ENCODE assay signal across 1 cellular context in the genomic region with DNA sequence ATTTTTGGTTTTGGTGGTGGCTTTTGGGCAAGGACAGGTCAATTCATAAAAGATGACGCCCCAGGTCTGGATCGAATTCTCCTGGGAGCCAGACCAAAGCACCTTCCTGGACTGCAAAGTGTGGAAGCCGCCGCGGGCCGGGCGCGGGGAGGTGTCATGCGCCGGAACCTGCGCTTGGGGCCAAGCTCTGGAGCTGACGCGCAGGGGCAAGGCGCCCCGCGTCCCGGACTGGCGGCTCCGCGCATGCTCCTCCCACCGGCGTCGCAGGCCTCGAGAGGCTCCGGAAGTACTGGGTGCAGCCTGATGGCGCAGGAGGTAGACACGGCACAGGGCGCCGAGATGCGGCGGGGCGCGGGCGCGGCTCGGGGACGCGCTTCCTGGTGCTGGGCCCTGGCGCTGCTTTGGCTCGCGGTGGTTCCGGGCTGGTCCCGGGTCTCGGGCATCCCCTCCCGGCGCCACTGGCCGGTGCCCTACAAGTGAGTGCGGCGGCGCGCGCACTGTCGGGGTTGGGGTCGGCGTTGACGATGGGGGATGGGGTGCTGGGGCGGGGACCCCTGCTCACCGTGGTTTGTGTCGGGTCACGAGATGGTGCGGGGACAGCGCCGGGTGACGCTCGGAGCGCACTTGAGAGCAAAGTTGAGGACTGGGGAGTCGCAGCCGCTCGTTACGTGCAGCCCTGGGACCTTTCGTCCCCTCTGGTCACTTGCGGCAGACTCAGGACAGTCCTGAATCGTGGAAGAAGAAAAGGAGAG.
TF ChIP-seq lines count a peak whose summit lies in the region.

A gene (plus strand): TSS at position 286 of the 752 bp plus-strand sequence. CDS start 18 bp downstream, at position 304.

TF ChIP-seq in HepG2, 621 proteins besides CTCF, POLR2A, EP300 and RAD21 (continued from another document and continues in another):
- TF ChIP-seq, protein P1, sequence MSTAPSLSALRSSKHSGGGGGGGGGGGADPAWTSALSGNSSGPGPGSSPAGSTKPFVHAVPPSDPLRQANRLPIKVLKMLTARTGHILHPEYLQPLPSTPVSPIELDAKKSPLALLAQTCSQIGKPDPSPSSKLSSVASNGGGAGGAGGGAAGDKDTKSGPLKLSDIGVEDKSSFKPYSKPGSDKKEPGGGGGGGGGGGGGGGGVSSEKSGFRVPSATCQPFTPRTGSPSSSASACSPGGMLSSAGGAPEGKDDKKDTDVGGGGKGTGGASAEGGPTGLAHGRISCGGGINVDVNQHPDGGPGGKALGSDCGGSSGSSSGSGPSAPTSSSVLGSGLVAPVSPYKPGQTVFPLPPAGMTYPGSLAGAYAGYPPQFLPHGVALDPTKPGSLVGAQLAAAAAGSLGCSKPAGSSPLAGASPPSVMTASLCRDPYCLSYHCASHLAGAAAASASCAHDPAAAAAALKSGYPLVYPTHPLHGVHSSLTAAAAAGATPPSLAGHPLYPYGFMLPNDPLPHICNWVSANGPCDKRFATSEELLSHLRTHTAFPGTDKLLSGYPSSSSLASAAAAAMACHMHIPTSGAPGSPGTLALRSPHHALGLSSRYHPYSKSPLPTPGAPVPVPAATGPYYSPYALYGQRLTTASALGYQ (CRISPR knock-in tag; IDR thresholded peaks at IDR 0.05) = peak; percentile 80
- TF ChIP-seq ZNF558 (CRISPR knock-in tag; IDR thresholded peaks at IDR 0.05; ENCODE audit: borderline replicate concordance) (peak; percentile 65; the same call in 1 of the 2 replicates), ZNF12 (CRISPR knock-in tag; IDR thresholded peaks at IDR 0.05) (no peak), EED (CRISPR knock-in tag; IDR thresholded peaks at IDR 0.05) (no peak; the same call in 1 of the 2 replicates), ZNF3 (CRISPR knock-in tag; IDR thresholded peaks at IDR 0.05) (no peak), ZNF235 (CRISPR knock-in tag; IDR thresholded peaks at IDR 0.05; ENCODE audit: borderline replicate concordance) (no peak), ZNF605 (CRISPR knock-in tag; IDR thresholded peaks at IDR 0.05) (peak; percentile 76), MYC (CRISPR knock-in tag; IDR thresholded peaks at IDR 0.05; ENCODE audit: borderline replicate concordance) (peak; percentile 89), MAZ (IDR thresholded peaks at IDR 0.05; ENCODE audit: borderline replicate concordance, low read depth, low read length) (no peak; the same call in 1 of the 2 replicates), MAZ (CRISPR knock-in tag; IDR thresholded peaks at IDR 0.05; ENCODE audit: low read depth) (peak; percentile 80), ZNF883 (CRISPR knock-in tag; IDR thresholded peaks at IDR 0.05; ENCODE audit: not compliant biosample characterization) (peak; percentile 93), XRCC5 (optimal IDR thresholded peaks at IDR 0.05; ENCODE audit: low read length) (peak; percentile 36), SIN3A (IDR thresholded peaks at IDR 0.05; ENCODE audit: borderline replicate concordance, low read depth, low read length) (peak; percentile 92; the same call in 1 of the 2 replicates), CCAR2 (optimal IDR thresholded peaks at IDR 0.05; ENCODE audit: low read depth, low read length) (no peak), ZNF589 (CRISPR knock-in tag; conservative IDR thresholded peaks at IDR 0.05) (peak; percentile 63; the same call in 1 of the 2 replicates), ZNF337 (CRISPR knock-in tag; IDR thresholded peaks at IDR 0.05; ENCODE audit: borderline replicate concordance, low read depth) (0 out of 2 replicates have a peak, but pooled peaks have one; percentile 30), HMG20A (CRISPR knock-in tag; IDR thresholded peaks at IDR 0.05; ENCODE audit: borderline replicate concordance) (no peak), ZNF788 (CRISPR knock-in tag; IDR thresholded peaks at IDR 0.05; ENCODE audit: borderline replicate concordance) (peak; percentile 70; the same call in 1 of the 2 replicates), SAFB2 (CRISPR knock-in tag; IDR thresholded peaks at IDR 0.05; ENCODE audit: borderline replicate concordance, low read depth) (0 out of 2 replicates have a peak, but pooled peaks have one; percentile 56), GTF3A (CRISPR knock-in tag; conservative IDR thresholded peaks at IDR 0.05) (0 out of 2 replicates have a peak, but pooled peaks have one; percentile 77), YY1 (IDR thresholded peaks at IDR 0.05; ENCODE audit: insufficient read depth, insufficient replicate concordance, low read depth, low read length) (peak; percentile 82), ZKSCAN1 (IDR thresholded peaks at IDR 0.05; ENCODE audit: low read length) (no peak), HCFC1 (IDR thresholded peaks at IDR 0.05; ENCODE audit: low read depth, low read length) (peak; percentile 63), ZNF552 (CRISPR knock-in tag; IDR thresholded peaks at IDR 0.05; ENCODE audit: borderline replicate concordance) (peak; percentile 87; the same call in 1 of the 2 replicates), ZNF670 (CRISPR knock-in tag; IDR thresholded peaks at IDR 0.05; ENCODE audit: borderline replicate concordance) (peak; percentile 88; the same call in 1 of the 2 replicates), ZNF772 (CRISPR knock-in tag; IDR thresholded peaks at IDR 0.05) (peak; percentile 45; the same call in 1 of the 2 replicates), PITX1 (CRISPR knock-in tag; IDR thresholded peaks at IDR 0.05) (no peak), ELF4 (CRISPR knock-in tag; IDR thresholded peaks at IDR 0.05; ENCODE audit: borderline replicate concordance) (no peak), ZBTB7B (CRISPR knock-in tag; IDR thresholded peaks at IDR 0.05) (peak; percentile 57; the same call in 1 of the 2 replicates), ZNF34 (CRISPR knock-in tag; IDR thresholded peaks at IDR 0.05; ENCODE audit: borderline replicate concordance) (no peak; the same call in 1 of the 2 replicates), ZNF781 (CRISPR knock-in tag; IDR thresholded peaks at IDR 0.05; ENCODE audit: borderline replicate concordance, not compliant biosample characterization) (no peak), ZNF292 (CRISPR knock-in tag; IDR thresholded peaks at IDR 0.05; ENCODE audit: borderline replicate concordance, low read depth) (no peak), TEAD3 (CRISPR knock-in tag; optimal IDR thresholded peaks at IDR 0.05; ENCODE audit: borderline replicate concordance) (peak; percentile 27), ZNF577 (CRISPR knock-in tag; IDR thresholded peaks at IDR 0.05; ENCODE audit: borderline replicate concordance, low read depth) (0 out of 2 replicates have a peak, but pooled peaks have one; percentile 61), ZBTB38 (CRISPR knock-in tag; IDR thresholded peaks at IDR 0.05) (peak; percentile 50; the same call in 1 of the 2 replicates), ZBTB3 (CRISPR knock-in tag; IDR thresholded peaks at IDR 0.05; ENCODE audit: borderline replicate concordance, low read depth) (no peak), ZNF816 (CRISPR knock-in tag; IDR thresholded peaks at IDR 0.05; ENCODE audit: borderline replicate concordance) (peak; percentile 93; the same call in 1 of the 2 replicates), ZNF510 (CRISPR knock-in tag; IDR thresholded peaks at IDR 0.05; ENCODE audit: low read depth) (no peak), XBP1 (CRISPR knock-in tag; IDR thresholded peaks at IDR 0.05) (no peak), DPF2 (CRISPR knock-in tag; IDR thresholded peaks at IDR 0.05; ENCODE audit: borderline replicate concordance, low read depth) (no peak; the same call in 1 of the 2 replicates), ISX (CRISPR knock-in tag; conservative IDR thresholded peaks at IDR 0.05) (peak; percentile 88; the same call in 1 of the 2 replicates), HNRNPK (IDR thresholded peaks at IDR 0.05; ENCODE audit: low read depth, low read length, poor library complexity, severe bottlenecking) (peak; percentile 76), KDM2A (CRISPR knock-in tag; IDR thresholded peaks at IDR 0.05; ENCODE audit: borderline replicate concordance, low read depth) (peak; percentile 90)
- TF ChIP-seq, protein P2, sequence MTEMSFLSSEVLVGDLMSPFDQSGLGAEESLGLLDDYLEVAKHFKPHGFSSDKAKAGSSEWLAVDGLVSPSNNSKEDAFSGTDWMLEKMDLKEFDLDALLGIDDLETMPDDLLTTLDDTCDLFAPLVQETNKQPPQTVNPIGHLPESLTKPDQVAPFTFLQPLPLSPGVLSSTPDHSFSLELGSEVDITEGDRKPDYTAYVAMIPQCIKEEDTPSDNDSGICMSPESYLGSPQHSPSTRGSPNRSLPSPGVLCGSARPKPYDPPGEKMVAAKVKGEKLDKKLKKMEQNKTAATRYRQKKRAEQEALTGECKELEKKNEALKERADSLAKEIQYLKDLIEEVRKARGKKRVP (CRISPR knock-in tag; IDR thresholded peaks at IDR 0.05) = no peak; a peak in 1 of 4 replicates
- TF ChIP-seq, protein P3, sequence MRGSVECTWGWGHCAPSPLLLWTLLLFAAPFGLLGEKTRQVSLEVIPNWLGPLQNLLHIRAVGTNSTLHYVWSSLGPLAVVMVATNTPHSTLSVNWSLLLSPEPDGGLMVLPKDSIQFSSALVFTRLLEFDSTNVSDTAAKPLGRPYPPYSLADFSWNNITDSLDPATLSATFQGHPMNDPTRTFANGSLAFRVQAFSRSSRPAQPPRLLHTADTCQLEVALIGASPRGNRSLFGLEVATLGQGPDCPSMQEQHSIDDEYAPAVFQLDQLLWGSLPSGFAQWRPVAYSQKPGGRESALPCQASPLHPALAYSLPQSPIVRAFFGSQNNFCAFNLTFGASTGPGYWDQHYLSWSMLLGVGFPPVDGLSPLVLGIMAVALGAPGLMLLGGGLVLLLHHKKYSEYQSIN (CRISPR knock-in tag; IDR thresholded peaks at IDR 0.05; ENCODE audit: borderline replicate concordance) = no peak
- TF ChIP-seq, protein P4, sequence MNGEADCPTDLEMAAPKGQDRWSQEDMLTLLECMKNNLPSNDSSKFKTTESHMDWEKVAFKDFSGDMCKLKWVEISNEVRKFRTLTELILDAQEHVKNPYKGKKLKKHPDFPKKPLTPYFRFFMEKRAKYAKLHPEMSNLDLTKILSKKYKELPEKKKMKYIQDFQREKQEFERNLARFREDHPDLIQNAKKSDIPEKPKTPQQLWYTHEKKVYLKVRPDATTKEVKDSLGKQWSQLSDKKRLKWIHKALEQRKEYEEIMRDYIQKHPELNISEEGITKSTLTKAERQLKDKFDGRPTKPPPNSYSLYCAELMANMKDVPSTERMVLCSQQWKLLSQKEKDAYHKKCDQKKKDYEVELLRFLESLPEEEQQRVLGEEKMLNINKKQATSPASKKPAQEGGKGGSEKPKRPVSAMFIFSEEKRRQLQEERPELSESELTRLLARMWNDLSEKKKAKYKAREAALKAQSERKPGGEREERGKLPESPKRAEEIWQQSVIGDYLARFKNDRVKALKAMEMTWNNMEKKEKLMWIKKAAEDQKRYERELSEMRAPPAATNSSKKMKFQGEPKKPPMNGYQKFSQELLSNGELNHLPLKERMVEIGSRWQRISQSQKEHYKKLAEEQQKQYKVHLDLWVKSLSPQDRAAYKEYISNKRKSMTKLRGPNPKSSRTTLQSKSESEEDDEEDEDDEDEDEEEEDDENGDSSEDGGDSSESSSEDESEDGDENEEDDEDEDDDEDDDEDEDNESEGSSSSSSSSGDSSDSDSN (CRISPR knock-in tag; IDR thresholded peaks at IDR 0.05) = peak; percentile 92
- TF ChIP-seq, protein P5, sequence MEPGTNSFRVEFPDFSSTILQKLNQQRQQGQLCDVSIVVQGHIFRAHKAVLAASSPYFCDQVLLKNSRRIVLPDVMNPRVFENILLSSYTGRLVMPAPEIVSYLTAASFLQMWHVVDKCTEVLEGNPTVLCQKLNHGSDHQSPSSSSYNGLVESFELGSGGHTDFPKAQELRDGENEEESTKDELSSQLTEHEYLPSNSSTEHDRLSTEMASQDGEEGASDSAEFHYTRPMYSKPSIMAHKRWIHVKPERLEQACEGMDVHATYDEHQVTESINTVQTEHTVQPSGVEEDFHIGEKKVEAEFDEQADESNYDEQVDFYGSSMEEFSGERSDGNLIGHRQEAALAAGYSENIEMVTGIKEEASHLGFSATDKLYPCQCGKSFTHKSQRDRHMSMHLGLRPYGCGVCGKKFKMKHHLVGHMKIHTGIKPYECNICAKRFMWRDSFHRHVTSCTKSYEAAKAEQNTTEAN (CRISPR knock-in tag; conservative IDR thresholded peaks at IDR 0.05) = 0 out of 2 replicates have a peak, but pooled peaks have one; percentile 68
- TF ChIP-seq, protein P6, sequence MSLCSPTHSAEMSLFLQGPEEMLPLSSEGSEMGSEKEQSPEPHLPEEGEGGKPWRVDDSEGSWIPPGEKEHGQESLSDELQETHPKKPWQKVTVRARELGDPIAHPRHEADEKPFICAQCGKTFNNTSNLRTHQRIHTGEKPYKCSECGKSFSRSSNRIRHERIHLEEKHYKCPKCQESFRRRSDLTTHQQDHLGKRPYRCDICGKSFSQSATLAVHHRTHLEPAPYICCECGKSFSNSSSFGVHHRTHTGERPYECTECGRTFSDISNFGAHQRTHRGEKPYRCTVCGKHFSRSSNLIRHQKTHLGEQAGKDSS (CRISPR knock-in tag; IDR thresholded peaks at IDR 0.05; ENCODE audit: borderline replicate concordance, low read depth) = peak; percentile 69; the same call in 1 of the 2 replicates
- TF ChIP-seq, protein P7, sequence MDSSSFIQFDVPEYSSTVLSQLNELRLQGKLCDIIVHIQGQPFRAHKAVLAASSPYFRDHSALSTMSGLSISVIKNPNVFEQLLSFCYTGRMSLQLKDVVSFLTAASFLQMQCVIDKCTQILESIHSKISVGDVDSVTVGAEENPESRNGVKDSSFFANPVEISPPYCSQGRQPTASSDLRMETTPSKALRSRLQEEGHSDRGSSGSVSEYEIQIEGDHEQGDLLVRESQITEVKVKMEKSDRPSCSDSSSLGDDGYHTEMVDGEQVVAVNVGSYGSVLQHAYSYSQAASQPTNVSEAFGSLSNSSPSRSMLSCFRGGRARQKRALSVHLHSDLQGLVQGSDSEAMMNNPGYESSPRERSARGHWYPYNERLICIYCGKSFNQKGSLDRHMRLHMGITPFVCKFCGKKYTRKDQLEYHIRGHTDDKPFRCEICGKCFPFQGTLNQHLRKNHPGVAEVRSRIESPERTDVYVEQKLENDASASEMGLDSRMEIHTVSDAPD (CRISPR knock-in tag; IDR thresholded peaks at IDR 0.05) = peak; percentile 82; the same call in 1 of the 2 replicates
- TF ChIP-seq, protein P8, sequence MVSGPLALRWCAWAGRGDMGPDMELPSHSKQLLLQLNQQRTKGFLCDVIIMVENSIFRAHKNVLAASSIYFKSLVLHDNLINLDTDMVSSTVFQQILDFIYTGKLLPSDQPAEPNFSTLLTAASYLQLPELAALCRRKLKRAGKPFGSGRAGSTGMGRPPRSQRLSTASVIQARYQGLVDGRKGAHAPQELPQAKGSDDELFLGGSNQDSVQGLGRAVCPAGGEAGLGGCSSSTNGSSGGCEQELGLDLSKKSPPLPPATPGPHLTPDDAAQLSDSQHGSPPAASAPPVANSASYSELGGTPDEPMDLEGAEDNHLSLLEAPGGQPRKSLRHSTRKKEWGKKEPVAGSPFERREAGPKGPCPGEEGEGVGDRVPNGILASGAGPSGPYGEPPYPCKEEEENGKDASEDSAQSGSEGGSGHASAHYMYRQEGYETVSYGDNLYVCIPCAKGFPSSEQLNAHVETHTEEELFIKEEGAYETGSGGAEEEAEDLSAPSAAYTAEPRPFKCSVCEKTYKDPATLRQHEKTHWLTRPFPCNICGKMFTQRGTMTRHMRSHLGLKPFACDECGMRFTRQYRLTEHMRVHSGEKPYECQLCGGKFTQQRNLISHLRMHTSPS (CRISPR knock-in tag; IDR thresholded peaks at IDR 0.05; ENCODE audit: low read depth) = no peak
- TF ChIP-seq, protein P9, sequence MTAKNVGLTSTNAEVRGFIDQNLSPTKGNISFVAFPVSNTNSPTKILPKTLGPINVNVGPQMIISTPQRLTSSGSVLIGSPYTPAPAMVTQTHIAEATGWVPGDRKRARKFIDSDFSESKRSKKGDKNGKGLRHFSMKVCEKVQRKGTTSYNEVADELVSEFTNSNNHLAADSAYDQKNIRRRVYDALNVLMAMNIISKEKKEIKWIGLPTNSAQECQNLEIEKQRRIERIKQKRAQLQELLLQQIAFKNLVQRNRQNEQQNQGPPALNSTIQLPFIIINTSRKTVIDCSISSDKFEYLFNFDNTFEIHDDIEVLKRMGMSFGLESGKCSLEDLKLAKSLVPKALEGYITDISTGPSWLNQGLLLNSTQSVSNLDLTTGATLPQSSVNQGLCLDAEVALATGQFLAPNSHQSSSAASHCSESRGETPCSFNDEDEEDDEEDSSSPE (CRISPR knock-in tag; IDR thresholded peaks at IDR 0.05) = peak; percentile 90
